Comparison of ENCODE assay signal across 21 cellular contexts in the genomic region with DNA sequence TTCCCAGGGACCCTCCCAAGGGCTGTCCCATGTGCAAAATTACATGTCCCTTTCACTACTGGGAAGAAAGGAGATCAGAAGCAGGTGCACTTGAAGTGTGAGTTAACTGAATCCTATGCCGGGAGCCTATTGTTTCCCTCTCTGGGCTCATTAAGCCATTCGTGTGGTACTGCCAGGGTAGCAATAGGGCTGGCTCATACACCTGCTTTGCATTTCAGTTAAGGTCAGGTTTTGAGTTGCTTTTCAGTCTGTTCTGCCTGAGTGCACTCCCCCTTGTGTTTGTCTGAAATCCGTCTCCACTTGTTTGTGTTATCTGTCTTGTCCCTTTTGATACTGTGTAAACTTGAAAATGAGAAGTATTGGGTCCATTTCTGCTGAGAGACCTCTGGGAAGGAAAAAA.
DNase-seq lines count a peak whose midpoint lies in the region; FAIRE-seq and TF ChIP-seq lines count a peak whose summit lies in the region.
"Had no signal": no experiment of that assay in that cellular context is flagged by ENCODE, and none has a peak within 500 bp of the region (broad histone marks: within the 10 kb centered on the region; RNA-seq: fewer than 3 reads in every experiment).

No MANE protein-coding gene starts in this region.

- H3K4me3 Mint-ChIP-seq in glutamatergic neuron (ENCODE audit: unreplicated experiment) = no peak overlapping the region
- H3K4me3 Mint-ChIP-seq: CD4-positive, CD25-positive, alpha-beta regulatory T cell; central memory CD8-positive, alpha-beta T cell; mesothelial cell of epicardium; neural crest cell had no signal

- H3K36me3 ChIP-seq in BE2C (no peaks in the 10 kb centered on the region), SK-N-MC (ENCODE audit: insufficient read depth, low read length) (no peaks in the 10 kb centered on the region)
- H3K36me3 ChIP-seq: stomach had no signal

- H3K27me3 ChIP-seq in BE2C = no peaks in the 10 kb centered on the region
- H3K27me3 ChIP-seq: stomach had no signal

- no peak for FAIRE-seq in HTR-8/SVneo (lab: Jason Lieb, UNC)
- FAIRE-seq: A549, RCC 7860 had no signal

- no peak for DNase-seq in BE2C
- DNase-seq in NCI-H1092 (lab: John Stamatoyannopoulos, UW) = peak; percentile 14
- DNase-seq in NCI-H345 treated with DMSO at 0.1 percent for 48 hours (lab: John Stamatoyannopoulos, UW; ENCODE audit: unreplicated experiment) = peak; percentile 49
- DNase-seq in SK-N-MC (ENCODE audit: low read depth, low spot score) = no peak
- DNase-seq in amniotic stem cell (lab: John Stamatoyannopoulos, UW) = no peak
- DNase-seq in glutamatergic neuron = no peak
- no peak for DNase-seq in NCI-H226
- DNase-seq in HTR-8/SVneo (ENCODE audit: insufficient read length, low spot score) = no peak
- DNase-seq: CD4-positive, CD25-positive, alpha-beta regulatory T cell; effector CD8-positive, alpha-beta T cell; Karpas-422; NCI-H446; retina; stomach; T-helper 1 cell had no signal

- H3K9me3 ChIP-seq in BE2C (no peaks in the 10 kb centered on the region), SK-N-MC (ENCODE audit: low read depth, low read length) (no peaks in the 10 kb centered on the region)
- H3K9me3 ChIP-seq: stomach had no signal

- no peaks in the 10 kb centered on the region for H3K4me1 ChIP-seq in BE2C
- H3K4me1 ChIP-seq: A549, stomach had no signal

- H3K27ac Mint-ChIP-seq in glutamatergic neuron (ENCODE audit: unreplicated experiment) = no peak overlapping the region
- H3K27ac Mint-ChIP-seq: activated T-helper 2 cell treated with anti-CD3 and anti-CD28 coated beads, Interferon-gamma antibody, Interleukin-2, Interleukin-4, amounts not matched to agents 10 μg/mL and 5 μg/mL and 100 μg/mL, durations not matched to agents 14 hours and 24 hours and 36 hours; CD4-positive, CD25-positive, alpha-beta regulatory T cell; mesothelial cell of epicardium had no signal

- no peaks in the 10 kb centered on the region for H3K4me1 Mint-ChIP-seq in glutamatergic neuron (ENCODE audit: low read depth, unreplicated experiment)
- H3K4me1 Mint-ChIP-seq: CD4-positive, CD25-positive, alpha-beta regulatory T cell; central memory CD8-positive, alpha-beta T cell had no signal

- peaks cover 2% of the 10 kb centered on the region for H3K9me3 Mint-ChIP-seq in glutamatergic neuron (ENCODE audit: unreplicated experiment)

- H3K27me3 Mint-ChIP-seq in glutamatergic neuron (ENCODE audit: unreplicated experiment) = no peaks in the 10 kb centered on the region
- H3K27me3 Mint-ChIP-seq: CD4-positive, CD25-positive, alpha-beta regulatory T cell; central memory CD8-positive, alpha-beta T cell had no signal

- H3K36me3 Mint-ChIP-seq in glutamatergic neuron (ENCODE audit: unreplicated experiment) = no peaks in the 10 kb centered on the region
- H3K36me3 Mint-ChIP-seq: CD4-positive, CD25-positive, alpha-beta regulatory T cell; mesothelial cell of epicardium had no signal

- peak overlapping the region; percentile 17; the same call in 1 of the 2 replicates for H3K27ac ChIP-seq in SK-N-MC
- H3K27ac ChIP-seq: A549, stomach had no signal

- H3K9ac ChIP-seq in SK-N-MC (ENCODE audit: insufficient read length) = no peak overlapping the region

- H3K4me3 ChIP-seq in BE2C (ENCODE audit: low read depth, low read length) (no peak overlapping the region), SK-N-MC (no peak overlapping the region; the same call in 1 of the 2 replicates)
- H3K4me3 ChIP-seq: A549, stomach had no signal

- TF ChIP-seq CTCF in BE2C (IDR thresholded peaks at IDR 0.05; ENCODE audit: low read depth, low read length) (0 out of 2 replicates have a peak, but pooled peaks have one; percentile 5), glutamatergic neuron (IDR thresholded peaks at IDR 0.05; ENCODE audit: partially characterized antibody, unreplicated experiment) (no peak)

Comparison
In these comparisons a context has a peak if more than half of its experiments do, and no peak if none do; other contexts are left out.
1. DNase-seq: peak in NCI-H1092 (single experiment) and NCI-H345 treated with DMSO at 0.1 percent for 48 hours (single experiment); none in BE2C (single experiment), SK-N-MC (single experiment), amniotic stem cell (single experiment), glutamatergic neuron (single experiment), NCI-H226 (single experiment) and HTR-8/SVneo (single experiment).